ENCODE assay signal across 9 cellular contexts in the genomic region with DNA sequence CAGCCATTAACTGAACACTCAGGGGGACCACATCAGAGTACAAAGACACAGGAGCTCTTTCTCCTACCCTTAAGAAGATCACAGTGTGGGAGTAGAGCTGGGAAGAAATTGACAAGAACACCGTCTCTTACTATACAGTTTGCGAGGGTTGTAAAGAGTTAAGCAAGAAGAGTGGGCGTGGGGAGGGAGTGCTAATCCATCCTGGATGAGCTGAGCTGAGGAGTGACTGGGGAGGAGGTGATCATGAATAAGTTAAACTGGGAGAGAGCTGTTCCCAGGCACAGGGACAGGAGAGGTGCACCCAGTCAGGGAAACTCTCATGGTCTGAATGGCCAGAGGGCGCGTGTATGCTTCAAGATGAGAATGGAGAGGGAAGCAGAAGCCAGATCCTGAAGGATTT. TPM values are rescaled to one million over a fixed set of nuclear protein-coding genes. Genes with fewer than 3 reads are reported as not detected.
"Had no signal": no experiment of that assay in that cellular context is flagged by ENCODE, and none has a peak within 500 bp of the region (broad histone marks: within the 10 kb centered on the region; RNA-seq: fewer than 3 reads in every experiment).

No MANE protein-coding gene starts in this region.

- H3K9me3 Mint-ChIP-seq: GM23338, HFFc6, IgD-negative memory B cell had no signal

- H3K4me1 Mint-ChIP-seq: GM23338, IgD-negative memory B cell had no signal

- H3K27ac Mint-ChIP-seq: GM23338, H9, HFFc6, IgD-negative memory B cell had no signal

- H3K36me3 Mint-ChIP-seq: IgD-negative memory B cell had no signal

- H3K4me3 Mint-ChIP-seq: GM23338, H9, HFFc6, IgD-negative memory B cell had no signal

- ATAC-seq: GM23338, HepG2 had no signal

- H3K4me2 ChIP-seq: GM23338 had no signal

- H3K27ac ChIP-seq: HL-60 had no signal

- H3K4me3 ChIP-seq: GM23338 had no signal

- H2AFZ ChIP-seq: GM23338 had no signal

- DNase-seq: H9, HCEC 1CT, HFFc6 had no signal

RNA-seq across cellular contexts. Expression of a gene that starts 17.2 kb away (rescaled TPM):
- total RNA-seq: H1, H9, HepG2, HFFc6, HT1080 had no signal
- polyA plus RNA-seq: GM23338, H1, HepG2, IgD-negative memory B cell had no signal
